19 cellular contexts compared by ENCODE assay signal in genomic region chr7:142063551-142064442, GRCh38. TPM values are rescaled to one million over a fixed set of nuclear protein-coding genes. Genes with fewer than 3 reads are reported as not detected.
DNase-seq lines count a peak whose midpoint lies in the region; ATAC-seq, FAIRE-seq and TF ChIP-seq lines count a peak whose summit lies in the region.
"Had no signal": no experiment of that assay in that cellular context is flagged by ENCODE, and none has a peak within 500 bp of the region (broad histone marks: within the 10 kb centered on the region; RNA-seq: fewer than 3 reads in every experiment).

No MANE protein-coding gene starts in this region.

- no peaks in the 10 kb centered on the region for H3K27me3 ChIP-seq in liver (ENCODE audit: control insufficient read depth in 4 of 4, insufficient read depth in 4 of 4, low read length in 3 of 4)
- H3K27me3 ChIP-seq in HepG2 (ENCODE audit: control insufficient read depth in 1 of 2, insufficient read depth in 2 of 2, low read length in 2 of 2), result no peaks in the 10 kb centered on the region
- H3K27me3 ChIP-seq in endodermal cell (ENCODE audit: control insufficient read depth, insufficient read depth, low read length, poor library complexity, severe bottlenecking), result no peaks in the 10 kb centered on the region
- no peaks in the 10 kb centered on the region for H3K27me3 ChIP-seq in Karpas-422 (ENCODE audit: low read length)
- no peaks in the 10 kb centered on the region for H3K27me3 ChIP-seq in tibial artery

- CTCF ChIA-PET in HepG2 (lab: Yijun Ruan, JAX; ENCODE audit: low intra/inter-chr PET ratio, low total read pairs), result no interaction called here

- H3K36me3 Mint-ChIP-seq in endodermal cell (ENCODE audit: low read depth), result no peaks in the 10 kb centered on the region
- H3K36me3 Mint-ChIP-seq in neural crest cell (ENCODE audit: low read depth), result no peaks in the 10 kb centered on the region

- H3K27me3 Mint-ChIP-seq in endodermal cell (ENCODE audit: insufficient read depth), result peaks cover 6% of the 10 kb centered on the region
- no peaks in the 10 kb centered on the region for H3K27me3 Mint-ChIP-seq in neural crest cell (ENCODE audit: low read depth)

- H3K4me2 ChIP-seq in HepG2 (ENCODE audit: low read depth, low read length) (no peak overlapping the region), Karpas-422 (ENCODE audit: low read depth, low read length, poor library complexity, severe bottlenecking) (no peak overlapping the region)
- H3K4me2 ChIP-seq: PC-9 had no signal

- TF ChIP-seq CTCF in liver (IDR thresholded peaks at IDR 0.05; ENCODE audit: low read depth, low read length, missing input control) (no peak), HepG2 (CRISPR knock-in tag; IDR thresholded peaks at IDR 0.05) (no peak), endodermal cell (conservative IDR thresholded peaks at IDR 0.05) (no peak), neural crest cell (conservative IDR thresholded peaks at IDR 0.05) (no peak), tibial artery (IDR thresholded peaks at IDR 0.05) (no peak)

- H2AFZ ChIP-seq in HepG2 (ENCODE audit: low read length) (no peak overlapping the region), Karpas-422 (ENCODE audit: low read length) (no peak overlapping the region)
- H2AFZ ChIP-seq: PC-9 had no signal

- TF ChIP-seq EP300 in HepG2 (IDR thresholded peaks at IDR 0.05; ENCODE audit: low read depth in 2 of 2, low read length in 2 of 2), result no peak
- TF ChIP-seq EP300 in HepG2 (CRISPR knock-in tag; IDR thresholded peaks at IDR 0.05; ENCODE audit: borderline replicate concordance), result no peak

- H3K9ac ChIP-seq in liver (ENCODE audit: low read depth in 1 of 2, low read length in 2 of 2) (no peak overlapping the region), HepG2 (ENCODE audit: insufficient read depth, low read depth, low read length) (no peak overlapping the region), endodermal cell (ENCODE audit: extremely low read depth, low read length, poor library complexity, severe bottlenecking) (no peak overlapping the region), Karpas-422 (ENCODE audit: low read length) (no peak overlapping the region)

- H3K4me1 ChIP-seq in liver (ENCODE audit: control insufficient read depth in 4 of 4, insufficient read depth in 4 of 4, low read length in 3 of 4) (peaks cover 0 to 9% (median 3%) of the 10 kb centered on the region in 4 donors), HepG2 (ENCODE audit: insufficient read depth, low read length) (peaks cover 15% of the 10 kb centered on the region), endodermal cell (ENCODE audit: control insufficient read depth, insufficient read depth, low read length) (peaks cover 2% of the 10 kb centered on the region), Karpas-422 (ENCODE audit: low read length) (peaks cover 4% of the 10 kb centered on the region; the same call in 1 of the 2 replicates), tibial artery (no peaks in the 10 kb centered on the region)

- TF ChIP-seq RAD21 in liver (IDR thresholded peaks at IDR 0.05), result no peak
- no peak for TF ChIP-seq RAD21 in HepG2 (CRISPR knock-in tag; IDR thresholded peaks at IDR 0.05)

- H3K27ac Mint-ChIP-seq in endodermal cell (no peak overlapping the region), neural crest cell (ENCODE audit: unreplicated experiment) (peak overlapping the region; percentile 12)

- 62% methylated on average over 12 of the region's 12 CpGs for WGBS in liver
- WGBS in HepG2 (ENCODE audit: low lambda C conversion rate), result 31% methylated on average over 8 of the region's 12 CpGs
- WGBS in endodermal cell (ENCODE audit: insufficient coverage in 1 of 2, insufficient read length in 1 of 2), 2 experiments, result 79 to 83% methylated on average over 8 to 12 of the region's 12 CpGs

- in situ Hi-C loops in HepG2 (cut with HindIII; ENCODE audit: extremely low pct_ligation_motif_present, low pct_unique_long_range_greater_than_20kb), result no loop called here

- no peak for ATAC-seq in HepG2
- ATAC-seq in HG02763 (IDR thresholded peaks at IDR 0.05; ENCODE audit: unreplicated experiment), result no peak
- ATAC-seq: HCT116 had no signal

- POLR2A ChIA-PET in HepG2 (lab: Yijun Ruan, JAX), result no interaction called here

- H3K9me2 ChIP-seq in Karpas-422 (replicated peaks; ENCODE audit: insufficient read depth, low read length), result no peaks in the 10 kb centered on the region

- no peak for FAIRE-seq in HepG2 (lab: Jason Lieb, UNC)
- FAIRE-seq: GM12891 had no signal

- H3K9me3 ChIP-seq in liver (ENCODE audit: control insufficient read depth in 4 of 4, low read length in 3 of 4) (no peaks in the 10 kb centered on the region), HepG2 (ENCODE audit: low read length) (no peaks in the 10 kb centered on the region), endodermal cell (ENCODE audit: control insufficient read depth, low read length) (no peaks in the 10 kb centered on the region), Karpas-422 (ENCODE audit: low read length) (no peaks in the 10 kb centered on the region), tibial artery (no peaks in the 10 kb centered on the region)

- no peak for TF ChIP-seq POLR2A in HepG2 (IDR thresholded peaks at IDR 0.05; ENCODE audit: insufficient read depth in 1 of 2, low read depth in 2 of 2, low read length in 2 of 2)

- no peak overlapping the region for H3K27ac ChIP-seq in liver (ENCODE audit: low read depth in 1 of 2, low read length in 2 of 2)
- no peak overlapping the region for H3K27ac ChIP-seq in HepG2 (ENCODE audit: extremely low read length, insufficient read depth, low read length)
- H3K27ac ChIP-seq in endodermal cell (ENCODE audit: low read depth, low read length), result no peak overlapping the region
- H3K27ac ChIP-seq in Karpas-422 (ENCODE audit: low read length), result no peak overlapping the region
- H3K27ac ChIP-seq in tibial artery, result no peak overlapping the region
- H3K27ac ChIP-seq: 22Rv1, C4-2B, PC-9, SK-N-MC had no signal

- H3K4me3 Mint-ChIP-seq in endodermal cell (no peak overlapping the region), neural crest cell (no peak overlapping the region)

- H3K79me2 ChIP-seq in HepG2 (ENCODE audit: insufficient read depth, low read length), result no peaks in the 10 kb centered on the region
- H3K79me2 ChIP-seq in Karpas-422 (ENCODE audit: low read length), result no peaks in the 10 kb centered on the region

- no TSS peak for BruUV-seq in HepG2 (replicated peaks; lab: Mats Ljungman, UMichigan)

- intact Hi-C loops in HepG2 (cut with micrococcal nuclease; ENCODE audit: unreplicated experiment), result no loop called here
- intact Hi-C loops in tibial artery (cut with DNase I; ENCODE audit: low total_unique reads), result no loop called here

- H3K36me3 ChIP-seq in liver (ENCODE audit: control insufficient read depth in 4 of 4, insufficient read depth in 3 of 4, low read depth in 1 of 4, low read length in 3 of 4) (no peaks in the 10 kb centered on the region), HepG2 (replicated peaks in 1 of 2; ENCODE audit: control insufficient read depth in 1 of 2, insufficient read depth in 2 of 2, low read length in 2 of 2) (no peaks in the 10 kb centered on the region), endodermal cell (ENCODE audit: control insufficient read depth, insufficient read depth, low read length) (no peaks in the 10 kb centered on the region), Karpas-422 (ENCODE audit: insufficient read depth, low read length) (no peaks in the 10 kb centered on the region), tibial artery (no peaks in the 10 kb centered on the region)

- H3K9me3 Mint-ChIP-seq in endodermal cell (no peaks in the 10 kb centered on the region), neural crest cell (no peaks in the 10 kb centered on the region)

- H3K4me3 ChIP-seq in liver (ENCODE audit: low read depth in 1 of 3, low read length in 3 of 3) (no peak overlapping the region), HepG2 (replicated peaks in 1 of 3; ENCODE audit: insufficient read depth in 1 of 3, low read depth in 2 of 3, low read length in 3 of 3) (no peak overlapping the region), endodermal cell (ENCODE audit: low read length) (no peak overlapping the region), Karpas-422 (ENCODE audit: low read length) (no peak overlapping the region), tibial artery (no peak overlapping the region)
- H3K4me3 ChIP-seq: PC-9, SK-N-MC had no signal

- H4K20me1 ChIP-seq in HepG2 (ENCODE audit: insufficient read depth, low read length) (no peaks in the 10 kb centered on the region), Karpas-422 (ENCODE audit: insufficient read depth, low read depth, low read length) (no peaks in the 10 kb centered on the region)

- H3K4me1 Mint-ChIP-seq in endodermal cell, result peaks cover 2% of the 10 kb centered on the region
- peaks cover 8% of the 10 kb centered on the region for H3K4me1 Mint-ChIP-seq in neural crest cell

- DNase-seq in HepG2 (ENCODE audit: low spot score), result no peak
- peak; percentile 50 for DNase-seq in endodermal cell
- DNase-seq in neural crest cell (ENCODE audit: low read depth, low spot score), result no peak
- DNase-seq in Karpas-422, result no peak
- DNase-seq in tibial artery, result no peak
- no peak for DNase-seq in kidney glomerular epithelial cell (lab: John Stamatoyannopoulos, UW)
- DNase-seq: DMS79, NCI-H1092, NCI-H446, NCI-H748 treated with DMSO at 0.1 percent for 48 hours, PC-9 had no signal

RNA-seq across cellular contexts. Expression of gene MGAM2, which starts 47.7 kb away (rescaled TPM):
- total RNA-seq in liver (under 1 TPM; 0.09 to 0.59 TPM), HepG2 (2016; rRNA removed; fragmentation: Illumina TruSeq; extraction: Trizol) (not detected in 2 replicates), endodermal cell (under 1 TPM; 0.15 to 0.40 TPM), neural crest cell (0.07 TPM in 2 replicates)
- polyA plus RNA-seq in liver (under 1 TPM; 0.09 to 0.13 TPM), HepG2 (2011; rRNA removed) (0.21 and 0.29 TPM in 2 replicates)
- not detected in 2 replicates for total RNA-seq in HepG2 (2016; cell fraction: cytosol; rRNA removed; fragmentation: Illumina TruSeq; extraction: Trizol; ENCODE audit: low read depth)
- total RNA-seq in HepG2 (2016; cell fraction: insoluble cytoplasmic fraction; rRNA removed; fragmentation: Illumina TruSeq; extraction: Trizol), result 0.01 and 0.02 TPM in 2 replicates
- total RNA-seq in HepG2 (2016; cell fraction: membrane; rRNA removed; fragmentation: Illumina TruSeq; extraction: Trizol), result not detected in 2 replicates
- 0.03 and 0.09 TPM in 2 replicates for total RNA-seq in HepG2 (2016; cell fraction: nucleus; rRNA removed; fragmentation: Illumina TruSeq; extraction: Trizol)
- polyA plus RNA-seq in HepG2 (2011; cell fraction: cytosol; rRNA removed), result 0.01 and 0.08 TPM in 2 replicates
- 0.37 and 0.47 TPM in 2 replicates for polyA plus RNA-seq in HepG2 (2011; cell fraction: nucleus; rRNA removed)
- 0.07 and 0.11 TPM in 2 replicates for polyA plus RNA-seq in HepG2 (2012)
- not detected in 2 replicates for polyA plus RNA-seq in HepG2 (2016; cell fraction: cytosol; fragmentation: Illumina TruSeq; extraction: Trizol; ENCODE audit: low read depth)
- not detected in 2 replicates for polyA plus RNA-seq in HepG2 (2016; cell fraction: insoluble cytoplasmic fraction; fragmentation: Illumina TruSeq; extraction: Trizol; ENCODE audit: low read depth)
- polyA plus RNA-seq in HepG2 (2016; cell fraction: membrane; fragmentation: Illumina TruSeq; extraction: Trizol; ENCODE audit: low read depth), result not detected in 2 replicates
- polyA plus RNA-seq in HepG2 (2016; cell fraction: nucleus; fragmentation: Illumina TruSeq; extraction: Trizol; ENCODE audit: insufficient read depth, low read depth), result 0.27 TPM in 1 of 2 replicates, not detected in the other
- polyA minus RNA-seq in HepG2 (2011; rRNA and poly(A)+ RNA removed; ENCODE audit: low replicate concordance), result 0.12 TPM in 1 of 2 replicates, not detected in the other
- not detected in 2 replicates for polyA minus RNA-seq in HepG2 (2011; cell fraction: cytosol; rRNA and poly(A)+ RNA removed)
- polyA minus RNA-seq in HepG2 (2011; cell fraction: nucleus; rRNA and poly(A)+ RNA removed), result 0.26 and 0.50 TPM in 2 replicates
- polyA plus RNA-seq in endodermal cell (2013, experiment 1 of 2), result not detected
- polyA plus RNA-seq in endodermal cell (2013, experiment 2 of 2), result 0.04 TPM
- not detected in 2 replicates for total RNA-seq in Karpas-422 (2014; rRNA removed; shearing (Covaris generic); ENCODE audit: low replicate concordance)
- total RNA-seq: G401, PC-9 had no signal
